8 cellular contexts compared by ENCODE assay signal in the genomic region with DNA sequence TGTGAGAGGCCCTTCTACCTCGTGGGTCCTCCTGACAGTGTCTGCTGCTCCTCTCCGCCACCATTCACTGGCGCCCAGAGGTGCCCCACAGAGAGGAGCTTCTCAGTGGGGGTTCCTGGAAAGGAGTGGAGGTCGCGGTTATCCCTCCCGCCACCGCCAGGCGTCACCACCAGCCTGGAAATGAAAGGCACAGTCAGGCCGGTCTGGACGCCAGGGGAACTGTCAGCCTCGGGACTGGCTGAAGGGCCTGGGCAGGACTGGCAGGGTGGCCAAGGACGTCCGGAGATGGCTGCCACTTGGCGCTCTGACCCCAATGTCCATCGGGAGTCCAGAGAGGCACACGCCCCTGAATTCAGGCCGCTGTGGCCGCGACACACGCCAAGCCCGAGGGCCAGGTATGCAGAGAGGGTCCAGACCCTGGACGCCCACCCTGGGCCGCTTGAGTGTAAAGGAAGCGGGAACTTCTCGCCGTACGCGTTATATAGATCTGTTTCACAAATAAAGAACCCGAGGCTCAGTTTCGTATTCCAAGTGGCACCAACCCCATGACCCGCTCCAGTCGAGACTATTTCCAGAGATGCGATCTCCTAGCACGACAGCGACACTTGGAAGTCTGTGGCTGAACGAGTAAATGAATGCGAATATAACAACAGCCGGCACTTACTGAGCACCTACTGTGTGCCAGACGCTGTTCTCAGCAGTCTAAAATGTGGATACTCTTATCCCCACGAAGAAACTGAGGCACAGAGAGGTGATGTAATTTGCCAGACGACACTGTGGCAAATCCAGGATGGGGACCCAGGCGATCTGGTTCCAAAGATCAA. TPM values are rescaled to one million over a fixed set of nuclear protein-coding genes. Genes with fewer than 3 reads are reported as not detected.
DNase-seq lines count a peak whose midpoint lies in the region; ATAC-seq, FAIRE-seq and TF ChIP-seq lines count a peak whose summit lies in the region.

No MANE protein-coding gene starts in this region.

- H3K4me3 ChIP-seq in LNCaP clone FGC (ENCODE audit: low read depth, low read length), result peak overlapping the region; percentile 24
- H3K4me3 ChIP-seq in pancreas, result peak overlapping the region in 3 of 4 donors; percentile 11 to 41 (median 37)
- H3K4me3 ChIP-seq in thoracic aorta, result peak overlapping the region; percentile 74

- H3K9me3 Mint-ChIP-seq in activated naive CD4-positive, alpha-beta T cell treated with anti-CD3 and anti-CD28 coated beads, Interleukin-2, amount 50 U/mL, for 72 hours, result no peaks in the 10 kb centered on the region

- intact Hi-C loops in Right ventricle myocardium inferior (cut with DNase I), result loop anchor here (1.0 to 2.0 kb wide), 4 partner anchors 127 to 429 kb away; a partner anchor contains a TSS
- intact Hi-C loops in pancreas (cut with DNase I), result no loop called here

- ATAC-seq in activated naive CD4-positive, alpha-beta T cell treated with anti-CD3 and anti-CD28 coated beads, Interleukin-2, amount 50 U/mL, for 72 hours, result peak; percentile 59 to 66
- ATAC-seq in Right ventricle myocardium inferior (peak; percentile 75), pancreas (peak; percentile 63 to 88 (median 82)), thoracic aorta (ENCODE audit: insufficient number of reproducible peaks, low FRiP score, low read depth) (peak; percentile 45)

- 11% methylated on average over 42 of the region's 42 CpGs for WGBS in pancreas, 2 donors

- no peaks in the 10 kb centered on the region for H3K36me3 Mint-ChIP-seq in activated naive CD4-positive, alpha-beta T cell treated with anti-CD3 and anti-CD28 coated beads, Interleukin-2, amount 50 U/mL, for 72 hours

- DNase-seq in NCI-H1436 (lab: John Stamatoyannopoulos, UW), result peak; percentile 79
- no peak for DNase-seq in NCI-H1436 treated with DMSO at 0.1 percent for 48 hours (lab: John Stamatoyannopoulos, UW)
- peak; percentile 49 for DNase-seq in LNCaP clone FGC (ENCODE audit: low read depth)
- DNase-seq in SKM-1 treated with dmso at 0.1 percent for 144 hours (lab: John Stamatoyannopoulos, UW; ENCODE audit: unreplicated experiment), result peak; percentile 74
- DNase-seq in activated naive CD4-positive, alpha-beta T cell treated with anti-CD3 and anti-CD28 coated beads, Interleukin-2, amount 50 U/mL, for 72 hours (ENCODE audit: low spot score in 2 of 2), result peak; percentile 84 to 94
- peak; percentile 94 for DNase-seq in Right ventricle myocardium inferior (ENCODE audit: missing footprints)
- DNase-seq in pancreas, result peak; percentile 81 to 96 (median 92)
- peak; percentile 73 for DNase-seq in thoracic aorta (ENCODE audit: low spot score)

- TF ChIP-seq CTCF in LNCaP clone FGC (IDR thresholded peaks at IDR 0.05; ENCODE audit: control insufficient read depth, extremely low read depth, insufficient read depth), result peak; percentile 96
- TF ChIP-seq CTCF in pancreas (IDR thresholded peaks at IDR 0.05), result peak; percentile 85 to 91 (median 88)
- peak; percentile 98 for TF ChIP-seq CTCF in thoracic aorta (IDR thresholded peaks at IDR 0.05)

- H3K4me1 ChIP-seq in pancreas, result peaks cover 0 to 7% (median 0%) of the 10 kb centered on the region in 3 donors
- peaks cover 16 to 50% of the 10 kb centered on the region in 2 donors for H3K4me1 ChIP-seq in thoracic aorta (ENCODE audit: control insufficient read depth in 1 of 2, low read depth in 2 of 2)

- no peak for FAIRE-seq in pancreas (lab: Jason Lieb, UNC)

- H3K27ac Mint-ChIP-seq in activated naive CD4-positive, alpha-beta T cell treated with anti-CD3 and anti-CD28 coated beads, Interleukin-2, amount 50 U/mL, for 72 hours, result peak overlapping the region in 1 of 2 donors; percentile 26

- H3K9me3 ChIP-seq in pancreas, result no peaks in the 10 kb centered on the region
- H3K9me3 ChIP-seq in thoracic aorta, result no peaks in the 10 kb centered on the region

- H3K27ac ChIP-seq in pancreas (peak overlapping the region in 1 of 4 donors; percentile 37), thoracic aorta (peak overlapping the region; percentile 87 to 94)

- no peaks in the 10 kb centered on the region for H3K36me3 ChIP-seq in pancreas
- no peaks in the 10 kb centered on the region for H3K36me3 ChIP-seq in thoracic aorta

- H3K27me3 ChIP-seq in pancreas, result no peaks in the 10 kb centered on the region
- H3K27me3 ChIP-seq in thoracic aorta (replicated peaks; ENCODE audit: insufficient read depth), result no peaks in the 10 kb centered on the region

RNA-seq across cellular contexts. Expression of a gene that starts 7.6 kb away (rescaled TPM):
- under 1 TPM; 0.14 to 0.23 TPM for total RNA-seq in activated naive CD4-positive, alpha-beta T cell treated with anti-CD3 and anti-CD28 coated beads, Interleukin-2, amount 50 U/mL, for 72 hours
- 4.5 TPM for total RNA-seq in Right ventricle myocardium inferior
- total RNA-seq in pancreas, result under 1 TPM; 0.19 to 0.62 (median 0.23) TPM
- 1 to 10 TPM in 1 of 2 donors, under 1 TPM in 1; 0.42 to 1.1 TPM for polyA plus RNA-seq in pancreas
- total RNA-seq in thoracic aorta, result 100 to 1,000 TPM in 1 of 2 donors, 10 to 100 TPM in 1; 61.7 to 131 TPM

Comparison
In these comparisons a context has a peak if more than half of its experiments do, and no peak if none do; other contexts are left out.
1. H3K4me3 ChIP-seq: peak in every context shown above with its lines; median percentile 74 in thoracic aorta; 37 in pancreas; 24 in LNCaP clone FGC.
2. RNA of a gene that starts 7.6 kb away (total RNA-seq): 61.7 to 131 TPM in thoracic aorta; 4.5 TPM in Right ventricle myocardium inferior (single experiment), 0.19 to 0.62 TPM in pancreas and 0.14 to 0.23 TPM in activated naive CD4-positive, alpha-beta T cell treated with anti-CD3 and anti-CD28 coated beads, Interleukin-2, amount 50 U/mL, for 72 hours; every median in the first group is over 10 times any median in the second.
3. Peak in every context shown above with its lines, with median percentiles within 50 percentile points of each other: CTCF ChIP-seq and ATAC-seq.